ENCODE assay signal across 17 cellular contexts in the genomic region with DNA sequence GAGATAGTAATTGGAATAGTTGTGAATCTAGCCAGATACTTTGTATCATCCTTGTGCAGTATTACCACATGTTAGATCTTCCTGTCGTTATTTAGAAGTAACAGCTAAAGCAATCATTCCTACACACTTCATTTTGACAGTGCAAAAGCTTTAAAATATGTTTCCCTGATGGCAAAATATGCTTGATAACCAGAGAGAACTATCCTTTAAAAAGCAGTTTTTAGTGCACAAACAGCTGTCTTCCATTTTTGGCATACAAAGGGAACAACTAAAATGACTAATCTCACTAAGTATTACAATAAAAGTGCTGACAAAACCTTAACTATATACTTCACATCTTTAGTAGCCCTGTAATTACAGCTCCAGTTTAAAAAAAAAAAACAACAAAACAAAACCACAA.
DNase-seq lines count a peak whose midpoint lies in the region; ATAC-seq, FAIRE-seq and TF ChIP-seq lines count a peak whose summit lies in the region.
"Had no signal": no experiment of that assay in that cellular context is flagged by ENCODE, and none has a peak within 500 bp of the region (broad histone marks: within the 10 kb centered on the region; RNA-seq: fewer than 3 reads in every experiment).

No MANE protein-coding gene starts in this region.

- no peak for TF ChIP-seq CTCF in bronchial epithelial cell (IDR thresholded peaks at IDR 0.05; ENCODE audit: insufficient read depth, low read length, severe bottlenecking)
- no peak for TF ChIP-seq CTCF in parathyroid adenoma (IDR thresholded peaks at IDR 0.05)
- no peak for TF ChIP-seq CTCF in kidney (IDR thresholded peaks at IDR 0.05; ENCODE audit: borderline replicate concordance, extremely low read depth, insufficient read depth)

- no peaks in the 10 kb centered on the region for H3K9me3 ChIP-seq in parathyroid adenoma (ENCODE audit: control insufficient read depth, low read length)
- no peaks in the 10 kb centered on the region for H3K9me3 ChIP-seq in kidney (ENCODE audit: control insufficient read depth in 1 of 2, low read length in 2 of 2)

- no peak for ATAC-seq in GM19452 (IDR thresholded peaks at IDR 0.05; ENCODE audit: unreplicated experiment)

- intact Hi-C loops in activated CD4-positive, alpha-beta T cell treated with anti-CD3 and anti-CD28 coated beads, Interleukin-2, amount 10 ng/mL, durations not matched to agents 24 days and 14 days (cut with micrococcal nuclease): no loop called here
- intact Hi-C loops in kidney (cut with DNase I): no loop called here

- peak overlapping the region; percentile 22 for H3K27ac Mint-ChIP-seq in activated CD4-positive, alpha-beta T cell treated with anti-CD3 and anti-CD28 coated beads, Interleukin-2, amount 10 ng/mL, durations not matched to agents 24 days and 14 days
- H3K27ac Mint-ChIP-seq: IgD-negative memory B cell; memory B cell; stimulated activated naive CD8-positive, alpha-beta T cell treated with anti-CD3 and anti-CD28 coated beads, Interleukin-15, Interleukin-2, amounts not matched to agents 100 ng/mL and 50 ng/mL, for 24 hours had no signal

- H3K27me3 Mint-ChIP-seq in activated CD4-positive, alpha-beta T cell treated with anti-CD3 and anti-CD28 coated beads, Interleukin-2, amount 10 ng/mL, durations not matched to agents 24 days and 14 days: no peaks in the 10 kb centered on the region
- H3K27me3 Mint-ChIP-seq: IgD-negative memory B cell; memory B cell; stimulated activated naive CD8-positive, alpha-beta T cell treated with anti-CD3 and anti-CD28 coated beads, Interleukin-15, Interleukin-2, amounts not matched to agents 100 ng/mL and 50 ng/mL, for 24 hours had no signal

- no peak overlapping the region for H3K9ac ChIP-seq in parathyroid adenoma
- H3K9ac ChIP-seq in kidney (ENCODE audit: low read length in 2 of 2): no peak overlapping the region

- peaks cover 68% of the 10 kb centered on the region for H3K4me1 Mint-ChIP-seq in activated CD4-positive, alpha-beta T cell treated with anti-CD3 and anti-CD28 coated beads, Interleukin-2, amount 10 ng/mL, durations not matched to agents 24 days and 14 days

- H3K27ac ChIP-seq in parathyroid adenoma: no peak overlapping the region
- no peak overlapping the region for H3K27ac ChIP-seq in kidney (ENCODE audit: low read depth in 2 of 2, low read length in 2 of 2)
- H3K27ac ChIP-seq: dorsolateral prefrontal cortex had no signal

- FAIRE-seq in bronchial epithelial cell (lab: Jason Lieb, UNC) (no peak), kidney (lab: Jason Lieb, UNC) (no peak)
- FAIRE-seq: G401.6, urothelium cell line had no signal

- no peak for DNase-seq in activated CD4-positive, alpha-beta T cell treated with anti-CD3 and anti-CD28 coated beads, Interleukin-2, amount 10 ng/mL, durations not matched to agents 24 days and 14 days
- DNase-seq in activated CD4-positive, alpha-beta T cell treated with anti-CD3 and anti-CD28 coated beads for 4 hours: no peak
- peak; percentile 38 for DNase-seq in OCI-M2 (lab: John Stamatoyannopoulos, UW; ENCODE audit: unreplicated experiment)
- peak; percentile 18 for DNase-seq in bronchial epithelial cell (ENCODE audit: low read depth)
- no peak for DNase-seq in hypothalamus (lab: John Stamatoyannopoulos, UW)
- no peak for DNase-seq in kidney
- DNase-seq: activated CD4-positive, CD25-positive, alpha-beta regulatory T cell; COR-L47; dorsolateral prefrontal cortex; NCI-H146 had no signal

- peak overlapping the region; percentile 72 for H2AFZ ChIP-seq in parathyroid adenoma

- H3K36me3 ChIP-seq in bronchial epithelial cell (ENCODE audit: control insufficient read depth, insufficient read depth, low read length) (no peaks in the 10 kb centered on the region), parathyroid adenoma (ENCODE audit: control insufficient read depth, insufficient read depth, low read length) (no peaks in the 10 kb centered on the region), kidney (ENCODE audit: control insufficient read depth in 1 of 2, insufficient read depth in 2 of 2, low read length in 2 of 2) (peaks cover 0 to 3% of the 10 kb centered on the region in 2 donors)

- H3K9me3 Mint-ChIP-seq in activated CD4-positive, alpha-beta T cell treated with anti-CD3 and anti-CD28 coated beads, Interleukin-2, amount 10 ng/mL, durations not matched to agents 24 days and 14 days: no peaks in the 10 kb centered on the region
- H3K9me3 Mint-ChIP-seq: IgD-negative memory B cell; memory B cell; stimulated activated naive CD8-positive, alpha-beta T cell treated with anti-CD3 and anti-CD28 coated beads, Interleukin-15, Interleukin-2, amounts not matched to agents 100 ng/mL and 50 ng/mL, for 24 hours had no signal

- H3K4me3 Mint-ChIP-seq in activated CD4-positive, alpha-beta T cell treated with anti-CD3 and anti-CD28 coated beads, Interleukin-2, amount 10 ng/mL, durations not matched to agents 24 days and 14 days: peak overlapping the region; percentile 17
- H3K4me3 Mint-ChIP-seq: IgD-negative memory B cell; memory B cell; stimulated activated naive CD8-positive, alpha-beta T cell treated with anti-CD3 and anti-CD28 coated beads, Interleukin-15, Interleukin-2, amounts not matched to agents 100 ng/mL and 50 ng/mL, for 24 hours had no signal

- no peak overlapping the region for H3K4me3 ChIP-seq in bronchial epithelial cell (ENCODE audit: low read depth, low read length)
- H3K4me3 ChIP-seq in parathyroid adenoma (ENCODE audit: low read depth, low read length): no peak overlapping the region
- H3K4me3 ChIP-seq in kidney (ENCODE audit: low read length in 2 of 2): no peak overlapping the region
- H3K4me3 ChIP-seq: dorsolateral prefrontal cortex had no signal

- no peak overlapping the region for H3K4me2 ChIP-seq in parathyroid adenoma (ENCODE audit: low read length)

- no peaks in the 10 kb centered on the region for H3K27me3 ChIP-seq in bronchial epithelial cell (ENCODE audit: control insufficient read depth, insufficient read depth, low read length)
- no peaks in the 10 kb centered on the region for H3K27me3 ChIP-seq in parathyroid adenoma (ENCODE audit: control insufficient read depth, insufficient read depth, low read length)
- H3K27me3 ChIP-seq: dorsolateral prefrontal cortex had no signal

- peaks cover 36% of the 10 kb centered on the region for H3K4me1 ChIP-seq in parathyroid adenoma
- H3K4me1 ChIP-seq in kidney (ENCODE audit: control insufficient read depth in 1 of 2, insufficient read depth in 1 of 2, low read depth in 1 of 2, low read length in 2 of 2): peaks cover 0 to 7% of the 10 kb centered on the region in 2 donors

- peaks cover 9% of the 10 kb centered on the region for H3K36me3 Mint-ChIP-seq in activated CD4-positive, alpha-beta T cell treated with anti-CD3 and anti-CD28 coated beads, Interleukin-2, amount 10 ng/mL, durations not matched to agents 24 days and 14 days (ENCODE audit: low read depth)

- H3K79me2 ChIP-seq in parathyroid adenoma: no peaks in the 10 kb centered on the region

Comparison
In these comparisons a context has a peak if more than half of its experiments do, and no peak if none do; other contexts are left out.
1. DNase-seq: peak in OCI-M2 (single experiment) and bronchial epithelial cell (single experiment); none in activated CD4-positive, alpha-beta T cell treated with anti-CD3 and anti-CD28 coated beads, Interleukin-2, amount 10 ng/mL, durations not matched to agents 24 days and 14 days (single experiment), activated CD4-positive, alpha-beta T cell treated with anti-CD3 and anti-CD28 coated beads for 4 hours (0 of 2), hypothalamus (0 of 51) and kidney (single experiment).